Comparison of ENCODE assay signal across 1 cellular context in the genomic region with DNA sequence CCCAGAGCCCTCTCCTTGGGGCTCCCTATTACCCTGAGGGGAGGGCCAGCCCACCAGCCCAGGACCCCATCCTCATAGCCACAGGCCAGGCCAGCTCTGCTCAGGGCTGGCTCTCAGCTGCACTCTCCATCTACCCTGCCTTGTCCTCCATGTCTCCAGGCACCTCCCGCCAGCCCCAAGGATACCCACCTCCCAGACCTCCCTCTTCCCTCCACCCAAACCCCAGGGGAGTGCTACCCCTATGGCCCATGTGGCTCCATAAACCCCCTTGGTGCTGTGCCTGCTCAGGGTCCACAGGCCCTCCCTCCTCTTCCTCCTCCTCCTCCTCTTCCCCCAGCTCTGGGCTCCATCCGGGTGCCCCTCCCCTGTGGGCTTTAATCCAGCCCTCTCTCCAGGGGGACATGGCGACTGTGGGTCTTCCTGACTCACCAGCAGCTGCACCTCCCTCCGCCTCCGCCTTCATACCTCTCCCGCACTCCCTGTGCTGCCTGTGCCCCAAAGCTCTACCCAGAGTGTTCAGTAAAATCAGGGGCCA.
TF ChIP-seq lines count a peak whose summit lies in the region.

No MANE protein-coding gene starts in this region.

TF ChIP-seq in A549, 52 proteins besides CTCF, POLR2A, EP300 and RAD21:
- TF ChIP-seq, protein P1, sequence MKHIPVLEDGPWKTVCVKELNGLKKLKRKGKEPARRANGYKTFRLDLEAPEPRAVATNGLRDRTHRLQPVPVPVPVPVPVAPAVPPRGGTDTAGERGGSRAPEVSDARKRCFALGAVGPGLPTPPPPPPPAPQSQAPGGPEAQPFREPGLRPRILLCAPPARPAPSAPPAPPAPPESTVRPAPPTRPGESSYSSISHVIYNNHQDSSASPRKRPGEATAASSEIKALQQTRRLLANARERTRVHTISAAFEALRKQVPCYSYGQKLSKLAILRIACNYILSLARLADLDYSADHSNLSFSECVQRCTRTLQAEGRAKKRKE (CRISPR knock-in tag; IDR thresholded peaks at IDR 0.05; ENCODE audit: low read depth), result no peak
- TF ChIP-seq HOXA7 (CRISPR knock-in tag; IDR thresholded peaks at IDR 0.05) (no peak), CEBPB (IDR thresholded peaks at IDR 0.05) (no peak), TP53 (CRISPR knock-in tag; IDR thresholded peaks at IDR 0.05) (no peak), CBX2 (IDR thresholded peaks at IDR 0.05; ENCODE audit: borderline replicate concordance, low read depth) (no peak), ZFP36 (IDR thresholded peaks at IDR 0.05; ENCODE audit: borderline replicate concordance, partially characterized antibody) (no peak), NR3C1 (IDR thresholded peaks at IDR 0.05) (no peak), HDAC2 (IDR thresholded peaks at IDR 0.05) (no peak), RCOR1 (IDR thresholded peaks at IDR 0.05; ENCODE audit: low read depth, low read length) (no peak), CHD2 (IDR thresholded peaks at IDR 0.05; ENCODE audit: low read length, partially characterized antibody) (no peak), EHMT2 (IDR thresholded peaks at IDR 0.05; ENCODE audit: low read depth) (no peak), SMC3 (IDR thresholded peaks at IDR 0.05) (no peak), FOSL2 (IDR thresholded peaks at IDR 0.05) (no peak), FOSL2 (CRISPR knock-in tag; IDR thresholded peaks at IDR 0.05) (no peak), JUN (IDR thresholded peaks at IDR 0.05) (no peak), KDM5A (IDR thresholded peaks at IDR 0.05) (no peak), ZC3H11A (IDR thresholded peaks at IDR 0.05) (no peak)
- TF ChIP-seq, protein P2, sequence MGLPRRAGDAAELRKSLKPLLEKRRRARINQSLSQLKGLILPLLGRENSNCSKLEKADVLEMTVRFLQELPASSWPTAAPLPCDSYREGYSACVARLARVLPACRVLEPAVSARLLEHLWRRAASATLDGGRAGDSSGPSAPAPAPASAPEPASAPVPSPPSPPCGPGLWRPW (IDR thresholded peaks at IDR 0.05), result no peak
- TF ChIP-seq, protein P3, sequence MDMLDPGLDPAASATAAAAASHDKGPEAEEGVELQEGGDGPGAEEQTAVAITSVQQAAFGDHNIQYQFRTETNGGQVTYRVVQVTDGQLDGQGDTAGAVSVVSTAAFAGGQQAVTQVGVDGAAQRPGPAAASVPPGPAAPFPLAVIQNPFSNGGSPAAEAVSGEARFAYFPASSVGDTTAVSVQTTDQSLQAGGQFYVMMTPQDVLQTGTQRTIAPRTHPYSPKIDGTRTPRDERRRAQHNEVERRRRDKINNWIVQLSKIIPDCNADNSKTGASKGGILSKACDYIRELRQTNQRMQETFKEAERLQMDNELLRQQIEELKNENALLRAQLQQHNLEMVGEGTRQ (IDR thresholded peaks at IDR 0.05), result no peak
- TF ChIP-seq, protein P4, sequence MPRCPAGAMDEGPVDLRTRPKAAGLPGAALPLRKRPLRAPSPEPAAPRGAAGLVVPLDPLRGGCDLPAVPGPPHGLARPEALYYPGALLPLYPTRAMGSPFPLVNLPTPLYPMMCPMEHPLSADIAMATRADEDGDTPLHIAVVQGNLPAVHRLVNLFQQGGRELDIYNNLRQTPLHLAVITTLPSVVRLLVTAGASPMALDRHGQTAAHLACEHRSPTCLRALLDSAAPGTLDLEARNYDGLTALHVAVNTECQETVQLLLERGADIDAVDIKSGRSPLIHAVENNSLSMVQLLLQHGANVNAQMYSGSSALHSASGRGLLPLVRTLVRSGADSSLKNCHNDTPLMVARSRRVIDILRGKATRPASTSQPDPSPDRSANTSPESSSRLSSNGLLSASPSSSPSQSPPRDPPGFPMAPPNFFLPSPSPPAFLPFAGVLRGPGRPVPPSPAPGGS (IDR thresholded peaks at IDR 0.05), result no peak
- TF ChIP-seq, protein P5, sequence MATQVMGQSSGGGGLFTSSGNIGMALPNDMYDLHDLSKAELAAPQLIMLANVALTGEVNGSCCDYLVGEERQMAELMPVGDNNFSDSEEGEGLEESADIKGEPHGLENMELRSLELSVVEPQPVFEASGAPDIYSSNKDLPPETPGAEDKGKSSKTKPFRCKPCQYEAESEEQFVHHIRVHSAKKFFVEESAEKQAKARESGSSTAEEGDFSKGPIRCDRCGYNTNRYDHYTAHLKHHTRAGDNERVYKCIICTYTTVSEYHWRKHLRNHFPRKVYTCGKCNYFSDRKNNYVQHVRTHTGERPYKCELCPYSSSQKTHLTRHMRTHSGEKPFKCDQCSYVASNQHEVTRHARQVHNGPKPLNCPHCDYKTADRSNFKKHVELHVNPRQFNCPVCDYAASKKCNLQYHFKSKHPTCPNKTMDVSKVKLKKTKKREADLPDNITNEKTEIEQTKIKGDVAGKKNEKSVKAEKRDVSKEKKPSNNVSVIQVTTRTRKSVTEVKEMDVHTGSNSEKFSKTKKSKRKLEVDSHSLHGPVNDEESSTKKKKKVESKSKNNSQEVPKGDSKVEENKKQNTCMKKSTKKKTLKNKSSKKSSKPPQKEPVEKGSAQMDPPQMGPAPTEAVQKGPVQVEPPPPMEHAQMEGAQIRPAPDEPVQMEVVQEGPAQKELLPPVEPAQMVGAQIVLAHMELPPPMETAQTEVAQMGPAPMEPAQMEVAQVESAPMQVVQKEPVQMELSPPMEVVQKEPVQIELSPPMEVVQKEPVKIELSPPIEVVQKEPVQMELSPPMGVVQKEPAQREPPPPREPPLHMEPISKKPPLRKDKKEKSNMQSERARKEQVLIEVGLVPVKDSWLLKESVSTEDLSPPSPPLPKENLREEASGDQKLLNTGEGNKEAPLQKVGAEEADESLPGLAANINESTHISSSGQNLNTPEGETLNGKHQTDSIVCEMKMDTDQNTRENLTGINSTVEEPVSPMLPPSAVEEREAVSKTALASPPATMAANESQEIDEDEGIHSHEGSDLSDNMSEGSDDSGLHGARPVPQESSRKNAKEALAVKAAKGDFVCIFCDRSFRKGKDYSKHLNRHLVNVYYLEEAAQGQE (IDR thresholded peaks at IDR 0.05), result no peak
